1 cellular context compared by ENCODE assay signal in the genomic region with DNA sequence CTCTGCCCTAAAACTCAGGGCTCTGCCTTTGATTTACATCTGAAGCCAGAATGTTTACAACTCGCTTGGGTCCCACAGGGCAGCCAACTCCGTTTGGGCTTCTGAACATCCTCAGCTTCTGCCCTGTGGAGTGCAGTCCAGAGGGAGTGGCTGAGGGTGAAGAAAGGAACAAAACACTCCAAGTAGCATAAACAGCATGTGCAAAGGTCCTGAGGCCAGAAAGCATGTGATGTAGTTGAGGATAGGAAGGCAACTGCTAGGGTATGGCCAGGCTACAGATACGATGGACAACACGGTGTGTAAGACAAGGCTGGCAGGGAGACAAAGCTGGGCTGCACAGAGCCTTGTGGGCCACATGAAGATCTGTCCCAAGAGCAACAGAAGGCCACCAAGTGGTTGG.
TF ChIP-seq lines count a peak whose summit lies in the region.

No MANE protein-coding gene starts in this region.

TF ChIP-seq in SK-N-SH, 30 proteins besides CTCF, POLR2A, EP300 and RAD21 (continued from another document):
- TF ChIP-seq, protein P1, sequence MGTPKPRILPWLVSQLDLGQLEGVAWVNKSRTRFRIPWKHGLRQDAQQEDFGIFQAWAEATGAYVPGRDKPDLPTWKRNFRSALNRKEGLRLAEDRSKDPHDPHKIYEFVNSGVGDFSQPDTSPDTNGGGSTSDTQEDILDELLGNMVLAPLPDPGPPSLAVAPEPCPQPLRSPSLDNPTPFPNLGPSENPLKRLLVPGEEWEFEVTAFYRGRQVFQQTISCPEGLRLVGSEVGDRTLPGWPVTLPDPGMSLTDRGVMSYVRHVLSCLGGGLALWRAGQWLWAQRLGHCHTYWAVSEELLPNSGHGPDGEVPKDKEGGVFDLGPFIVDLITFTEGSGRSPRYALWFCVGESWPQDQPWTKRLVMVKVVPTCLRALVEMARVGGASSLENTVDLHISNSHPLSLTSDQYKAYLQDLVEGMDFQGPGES (IDR thresholded peaks at IDR 0.05; ENCODE audit: low read depth, low read length), result no peak
- TF ChIP-seq RXRA (IDR thresholded peaks at IDR 0.05; ENCODE audit: borderline replicate concordance, low read depth), result no peak
- no peak for TF ChIP-seq FOXM1 (IDR thresholded peaks at IDR 0.05; ENCODE audit: low read depth)
